Comparison of ENCODE assay signal across 8 cellular contexts in the genomic region with DNA sequence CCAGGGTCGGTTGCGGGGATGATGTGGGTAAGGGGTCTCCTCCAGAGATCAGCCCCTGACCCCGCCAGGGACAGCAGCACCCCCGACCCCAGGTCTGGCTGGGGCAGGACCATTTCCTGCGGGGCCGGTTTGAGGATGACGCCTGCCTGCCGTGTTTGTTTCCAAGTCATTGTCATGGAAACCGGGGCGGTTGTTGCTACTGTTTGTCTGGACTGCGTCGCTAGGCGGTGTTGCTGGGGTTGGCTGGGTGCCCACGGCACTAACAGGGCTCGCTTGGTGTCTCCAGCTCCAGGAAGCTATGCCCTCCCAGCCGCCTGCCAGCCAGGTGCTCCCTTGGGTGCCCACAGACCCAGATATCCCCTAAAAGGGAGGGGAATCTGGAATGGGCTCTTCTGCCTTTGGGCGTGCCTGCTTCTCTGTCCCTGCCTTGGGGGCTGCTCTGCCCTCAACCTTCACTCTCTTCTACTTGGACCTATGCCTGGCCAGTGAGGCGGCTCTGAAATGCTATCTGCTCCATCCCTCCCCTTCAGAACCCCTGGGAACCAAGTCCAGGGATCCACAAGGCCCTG. TPM values are rescaled to one million over a fixed set of nuclear protein-coding genes. Genes with fewer than 3 reads are reported as not detected.
DNase-seq lines count a peak whose midpoint lies in the region; ATAC-seq, FAIRE-seq and TF ChIP-seq lines count a peak whose summit lies in the region.

No MANE protein-coding gene starts in this region.

- ATAC-seq in SK-N-SH treated with all-trans-retinoic acid at 6 μM for 48 hours (peak; percentile 47), pancreas (peak; percentile 59 to 82 (median 79)), thoracic aorta (ENCODE audit: insufficient number of reproducible peaks, low FRiP score, low read depth) (peak; percentile 72)

- H3K27ac ChIP-seq in pancreas (peak overlapping the region; percentile 89 to 97 (median 92)), thoracic aorta (peak overlapping the region; percentile 97 to 100)

- peak overlapping the region; percentile 78 for H3K4me3 Mint-ChIP-seq in activated naive CD8-positive, alpha-beta T cell
- peak overlapping the region; percentile 61 for H3K4me3 Mint-ChIP-seq in glutamatergic neuron (ENCODE audit: unreplicated experiment)

- 2% methylated on average over 17 to 18 of the region's 18 CpGs for WGBS in pancreas, 2 donors

- no peak for FAIRE-seq in pancreas (lab: Jason Lieb, UNC)

- H3K4me1 Mint-ChIP-seq in activated naive CD8-positive, alpha-beta T cell (ENCODE audit: low read depth) = peaks cover 44% of the 10 kb centered on the region
- H3K4me1 Mint-ChIP-seq in glutamatergic neuron (ENCODE audit: low read depth, unreplicated experiment) = peaks cover 7% of the 10 kb centered on the region

- H3K9me3 ChIP-seq in HAP-1 = no peaks in the 10 kb centered on the region
- no peaks in the 10 kb centered on the region for H3K9me3 ChIP-seq in pancreas
- no peaks in the 10 kb centered on the region for H3K9me3 ChIP-seq in thoracic aorta

- H3K27me3 ChIP-seq in HAP-1 (ENCODE audit: low read depth) (peaks cover 28% of the 10 kb centered on the region), pancreas (peaks cover 0 to 9% (median 0%) of the 10 kb centered on the region in 4 donors), thoracic aorta (replicated peaks; ENCODE audit: insufficient read depth) (no peaks in the 10 kb centered on the region)

- H3K27me3 Mint-ChIP-seq in activated naive CD8-positive, alpha-beta T cell = no peaks in the 10 kb centered on the region
- peaks cover 21% of the 10 kb centered on the region for H3K27me3 Mint-ChIP-seq in glutamatergic neuron (ENCODE audit: unreplicated experiment)

- H3K9me3 Mint-ChIP-seq in activated naive CD8-positive, alpha-beta T cell (ENCODE audit: low read depth) = no peaks in the 10 kb centered on the region
- H3K9me3 Mint-ChIP-seq in glutamatergic neuron (ENCODE audit: unreplicated experiment) = peaks cover 5% of the 10 kb centered on the region

- no peaks in the 10 kb centered on the region for H3K36me3 ChIP-seq in HAP-1 (replicated peaks)
- H3K36me3 ChIP-seq in pancreas = no peaks in the 10 kb centered on the region
- peaks cover 6% of the 10 kb centered on the region for H3K36me3 ChIP-seq in thoracic aorta

- H3K4me1 ChIP-seq in HAP-1 (peaks cover 16% of the 10 kb centered on the region), pancreas (peaks cover 8 to 41% (median 21%) of the 10 kb centered on the region in 3 donors), thoracic aorta (ENCODE audit: control insufficient read depth in 1 of 2, low read depth in 2 of 2) (peaks cover 42 to 76% of the 10 kb centered on the region in 2 donors)

- intact Hi-C loops in pancreas (cut with DNase I) = no loop called here

- DNase-seq in DMS153 (lab: John Stamatoyannopoulos, UW) = peak; percentile 80
- DNase-seq in HAP-1 (ENCODE audit: low spot score in 2 of 2) = peak; percentile 92 to 97
- DNase-seq in NCI-H1048 (lab: John Stamatoyannopoulos, UW) = peak; percentile 79
- peak; percentile 77 for DNase-seq in glutamatergic neuron
- DNase-seq in pancreas = peak; percentile 91 to 99 (median 98)
- peak; percentile 95 for DNase-seq in thoracic aorta (ENCODE audit: low spot score)

- H3K4me3 ChIP-seq in HAP-1 (no peak overlapping the region), pancreas (peak overlapping the region in 2 of 4 donors; percentile 33 to 42), thoracic aorta (peak overlapping the region; percentile 81)

- in situ Hi-C loops in HAP-1 (cut with MboI; ENCODE audit: low sequenced_read_pairs) = no loop called here

- H3K27ac Mint-ChIP-seq in activated naive CD8-positive, alpha-beta T cell = peak overlapping the region; percentile 89
- peak overlapping the region; percentile 72 for H3K27ac Mint-ChIP-seq in glutamatergic neuron (ENCODE audit: unreplicated experiment)

- H3K36me3 Mint-ChIP-seq in activated naive CD8-positive, alpha-beta T cell = no peaks in the 10 kb centered on the region
- no peaks in the 10 kb centered on the region for H3K36me3 Mint-ChIP-seq in glutamatergic neuron (ENCODE audit: unreplicated experiment)

- TF ChIP-seq CTCF in glutamatergic neuron (IDR thresholded peaks at IDR 0.05; ENCODE audit: partially characterized antibody, unreplicated experiment) (peak; percentile 8), pancreas (IDR thresholded peaks at IDR 0.05) (no peak), thoracic aorta (IDR thresholded peaks at IDR 0.05) (no peak)

TF ChIP-seq in SK-N-SH treated with all-trans-retinoic acid at 6 μM for 48 hours, 23 proteins besides CTCF, POLR2A, EP300 and RAD21 (continues in another document):
- TF ChIP-seq, protein P1, sequence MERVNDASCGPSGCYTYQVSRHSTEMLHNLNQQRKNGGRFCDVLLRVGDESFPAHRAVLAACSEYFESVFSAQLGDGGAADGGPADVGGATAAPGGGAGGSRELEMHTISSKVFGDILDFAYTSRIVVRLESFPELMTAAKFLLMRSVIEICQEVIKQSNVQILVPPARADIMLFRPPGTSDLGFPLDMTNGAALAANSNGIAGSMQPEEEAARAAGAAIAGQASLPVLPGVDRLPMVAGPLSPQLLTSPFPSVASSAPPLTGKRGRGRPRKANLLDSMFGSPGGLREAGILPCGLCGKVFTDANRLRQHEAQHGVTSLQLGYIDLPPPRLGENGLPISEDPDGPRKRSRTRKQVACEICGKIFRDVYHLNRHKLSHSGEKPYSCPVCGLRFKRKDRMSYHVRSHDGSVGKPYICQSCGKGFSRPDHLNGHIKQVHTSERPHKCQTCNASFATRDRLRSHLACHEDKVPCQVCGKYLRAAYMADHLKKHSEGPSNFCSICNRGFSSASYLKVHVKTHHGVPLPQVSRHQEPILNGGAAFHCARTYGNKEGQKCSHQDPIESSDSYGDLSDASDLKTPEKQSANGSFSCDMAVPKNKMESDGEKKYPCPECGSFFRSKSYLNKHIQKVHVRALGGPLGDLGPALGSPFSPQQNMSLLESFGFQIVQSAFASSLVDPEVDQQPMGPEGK (CRISPR knock-in tag; IDR thresholded peaks at IDR 0.05; ENCODE audit: borderline replicate concordance) = no peak; the same call in 1 of the 2 replicates
- no peak for TF ChIP-seq OSR1 (CRISPR knock-in tag; IDR thresholded peaks at IDR 0.05)
- no peak for TF ChIP-seq RARB (CRISPR knock-in tag; IDR thresholded peaks at IDR 0.05)
- TF ChIP-seq BACH2 (CRISPR knock-in tag; IDR thresholded peaks at IDR 0.05; ENCODE audit: borderline replicate concordance) = no peak
- TF ChIP-seq CSDC2 (CRISPR knock-in tag; IDR thresholded peaks at IDR 0.05) = no peak
- no peak for TF ChIP-seq TOX (CRISPR knock-in tag; IDR thresholded peaks at IDR 0.05; ENCODE audit: borderline replicate concordance)
- no peak for TF ChIP-seq ZFP30 (CRISPR knock-in tag; IDR thresholded peaks at IDR 0.05)
- no peak for TF ChIP-seq TCF4 (CRISPR knock-in tag; IDR thresholded peaks at IDR 0.05; ENCODE audit: borderline replicate concordance)
- TF ChIP-seq, protein P2, sequence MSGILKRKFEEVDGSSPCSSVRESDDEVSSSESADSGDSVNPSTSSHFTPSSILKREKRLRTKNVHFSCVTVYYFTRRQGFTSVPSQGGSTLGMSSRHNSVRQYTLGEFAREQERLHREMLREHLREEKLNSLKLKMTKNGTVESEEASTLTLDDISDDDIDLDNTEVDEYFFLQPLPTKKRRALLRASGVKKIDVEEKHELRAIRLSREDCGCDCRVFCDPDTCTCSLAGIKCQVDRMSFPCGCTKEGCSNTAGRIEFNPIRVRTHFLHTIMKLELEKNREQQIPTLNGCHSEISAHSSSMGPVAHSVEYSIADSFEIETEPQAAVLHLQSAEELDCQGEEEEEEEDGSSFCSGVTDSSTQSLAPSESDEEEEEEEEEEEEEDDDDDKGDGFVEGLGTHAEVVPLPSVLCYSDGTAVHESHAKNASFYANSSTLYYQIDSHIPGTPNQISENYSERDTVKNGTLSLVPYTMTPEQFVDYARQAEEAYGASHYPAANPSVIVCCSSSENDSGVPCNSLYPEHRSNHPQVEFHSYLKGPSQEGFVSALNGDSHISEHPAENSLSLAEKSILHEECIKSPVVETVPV (CRISPR knock-in tag; IDR thresholded peaks at IDR 0.05) = no peak
- no peak for TF ChIP-seq ARNTL (CRISPR knock-in tag; IDR thresholded peaks at IDR 0.05; ENCODE audit: borderline replicate concordance, low read depth)
- no peak for TF ChIP-seq ZNF8 (CRISPR knock-in tag; IDR thresholded peaks at IDR 0.05)
- no peak for TF ChIP-seq PPARA (CRISPR knock-in tag; IDR thresholded peaks at IDR 0.05; ENCODE audit: borderline replicate concordance)
- TF ChIP-seq ESRRG (CRISPR knock-in tag; IDR thresholded peaks at IDR 0.05) = no peak
- no peak for TF ChIP-seq SNAI2 (CRISPR knock-in tag; IDR thresholded peaks at IDR 0.05)
- TF ChIP-seq, protein P3, sequence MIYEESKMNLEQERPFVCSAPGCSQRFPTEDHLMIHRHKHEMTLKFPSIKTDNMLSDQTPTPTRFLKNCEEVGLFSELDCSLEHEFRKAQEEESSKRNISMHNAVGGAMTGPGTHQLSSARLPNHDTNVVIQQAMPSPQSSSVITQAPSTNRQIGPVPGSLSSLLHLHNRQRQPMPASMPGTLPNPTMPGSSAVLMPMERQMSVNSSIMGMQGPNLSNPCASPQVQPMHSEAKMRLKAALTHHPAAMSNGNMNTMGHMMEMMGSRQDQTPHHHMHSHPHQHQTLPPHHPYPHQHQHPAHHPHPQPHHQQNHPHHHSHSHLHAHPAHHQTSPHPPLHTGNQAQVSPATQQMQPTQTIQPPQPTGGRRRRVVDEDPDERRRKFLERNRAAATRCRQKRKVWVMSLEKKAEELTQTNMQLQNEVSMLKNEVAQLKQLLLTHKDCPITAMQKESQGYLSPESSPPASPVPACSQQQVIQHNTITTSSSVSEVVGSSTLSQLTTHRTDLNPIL (CRISPR knock-in tag; IDR thresholded peaks at IDR 0.05; ENCODE audit: low read depth) = no peak
- TF ChIP-seq ZNF70 (CRISPR knock-in tag; IDR thresholded peaks at IDR 0.05) = no peak
- TF ChIP-seq ZC3H10 (CRISPR knock-in tag; IDR thresholded peaks at IDR 0.05) = no peak
- TF ChIP-seq ZNF565 (CRISPR knock-in tag; conservative IDR thresholded peaks at IDR 0.05; ENCODE audit: low read depth) = no peak

RNA-seq across cellular contexts. Expression of a gene that starts 4.7 kb away (rescaled TPM):
- total RNA-seq in glutamatergic neuron (ENCODE audit: unreplicated experiment) (49.3 TPM), pancreas (10 to 100 TPM in 1 of 6 donors, 1 to 10 TPM in 5; 2.4 to 14.0 (median 9.0) TPM), thoracic aorta (100 to 1,000 TPM in 1 of 2 donors, 10 to 100 TPM in 1; 75.4 to 325 TPM)
- 10 to 100 TPM; 35.4 to 71.0 TPM for polyA plus RNA-seq in pancreas

RNA-seq across cellular contexts. Expression of a gene that starts 7.3 kb away (rescaled TPM):
- total RNA-seq in glutamatergic neuron (ENCODE audit: unreplicated experiment) (78.5 TPM), pancreas (10 to 100 TPM; 12.9 to 37.4 (median 24.3) TPM), thoracic aorta (100 to 1,000 TPM; 307 to 748 TPM)
- 100 to 1,000 TPM in 1 of 2 donors, 10 to 100 TPM in 1; 99.5 to 223 TPM for polyA plus RNA-seq in pancreas

RNA-seq across cellular contexts. Expression of a gene that starts 9.1 kb away (rescaled TPM):
- total RNA-seq in glutamatergic neuron (ENCODE audit: unreplicated experiment) (13.8 TPM), pancreas (1 to 10 TPM; 2.0 to 5.2 (median 3.3) TPM), thoracic aorta (10 to 100 TPM in 1 of 2 donors, 1 to 10 TPM in 1; 7.8 to 42.1 TPM)
- polyA plus RNA-seq in pancreas = 10 to 100 TPM; 18.1 to 21.5 TPM

RNA-seq across cellular contexts. Expression of a gene that starts 44.4 kb away (rescaled TPM):
- total RNA-seq in glutamatergic neuron (ENCODE audit: unreplicated experiment) (2.7 TPM), pancreas (1 to 10 TPM in 5 of 6 donors, under 1 TPM in 1; 0.92 to 3.3 (median 1.8) TPM), thoracic aorta (1 to 10 TPM; 2.6 to 5.5 TPM)
- 1 to 10 TPM; 1.2 to 2.5 TPM for polyA plus RNA-seq in pancreas
